7 cellular contexts compared by ENCODE assay signal in genomic region chr3:157518881-157519280, GRCh38.
"Had no signal": no experiment of that assay in that cellular context is flagged by ENCODE, and none has a peak within 500 bp of the region (broad histone marks: within the 10 kb centered on the region; RNA-seq: fewer than 3 reads in every experiment).

No MANE protein-coding gene starts in this region.

- FAIRE-seq: GM12878, GM12891, GM12892, GM18507, GM19239 had no signal

- DNase-seq: GDM1, GF-D8 had no signal

- H3K4me3 ChIP-seq: GM12878 had no signal

- ATAC-seq: GM12878 had no signal
